Comparison of ENCODE assay signal across 26 cellular contexts in genomic region chr5:139167952-139168720, GRCh38. TPM values are rescaled to one million over a fixed set of nuclear protein-coding genes. Genes with fewer than 3 reads are reported as not detected.
A peak's percentile ranks its signal among the peaks of the same experiment; 100 is the strongest.
DNase-seq lines count a peak whose midpoint lies in the region; ATAC-seq and TF ChIP-seq lines count a peak whose summit lies in the region.
"Had no signal": no experiment of that assay in that cellular context is flagged by ENCODE, and none has a peak within 500 bp of the region (broad histone marks: within the 10 kb centered on the region; RNA-seq: fewer than 3 reads in every experiment).

No MANE protein-coding gene starts in this region.

- no peak overlapping the region for H4K91ac ChIP-seq in mesenchymal stem cell (ENCODE audit: low read length)

- H3K4me1 ChIP-seq in BE2C (no peaks in the 10 kb centered on the region), Karpas-422 (ENCODE audit: low read length) (no peaks in the 10 kb centered on the region), mesenchymal stem cell (ENCODE audit: control insufficient read depth, insufficient read depth, low read depth, low read length) (no peaks in the 10 kb centered on the region)
- H3K4me1 ChIP-seq: ascending aorta had no signal

- H3K4me3 ChIP-seq in BE2C (ENCODE audit: low read depth, low read length) = peak overlapping the region; percentile 33; the same call in 1 of the 2 replicates
- H3K4me3 ChIP-seq in Karpas-422 (ENCODE audit: low read length) = no peak overlapping the region
- H3K4me3 ChIP-seq in mesenchymal stem cell (ENCODE audit: insufficient read depth in 1 of 2, low read depth in 1 of 2, low read length in 2 of 2) = no peak overlapping the region
- H3K4me3 ChIP-seq: ascending aorta, coronary artery, smooth muscle cell had no signal

- H3K23ac ChIP-seq in mesenchymal stem cell (ENCODE audit: low read length in 2 of 2) = no peak overlapping the region

- DNase-seq in BE2C (peak; percentile 29), Karpas-422 (peak; percentile 26), epidermal melanocyte (ENCODE audit: insufficient read length, low spot score) (peak; percentile 36), nephron progenitor cell (no peak), nucleus accumbens (lab: John Stamatoyannopoulos, UW) (no peak), mesenchymal stem cell (no peak), RWPE1 (ENCODE audit: low spot score) (no peak), left ventricle myocardium superior (no peak)
- DNase-seq: activated CD4-positive, alpha-beta T cell treated with anti-CD3 and anti-CD28 coated beads, Interleukin-2, amount 10 ng/mL, durations not matched to agents 24 days and 14 days; activated effector memory CD4-positive, alpha-beta T cell treated with Interleukin-2 at 50 U/mL for 16 hours; activated naive CD8-positive, alpha-beta T cell treated with anti-CD3 and anti-CD28 coated beads, Interleukin-2, amount 10 ng/mL, durations not matched to agents 7 days and 5 days; CD4-positive, CD25-positive, alpha-beta regulatory T cell; DND-41; effector memory CD4-positive, alpha-beta T cell; NCI-H1105; NCI-H187 treated with DMSO at 0.1 percent for 48 hours; NCI-H2171 treated with DMSO at 0.1 percent for 48 hours; NCI-H524 treated with DMSO at 0.1 percent for 48 hours; NK-92 treated with Interleukin-12 subunit alpha and Interleukin-12 subunit beta, amount 100 ng/mL, for 24 hours; right cardiac atrium; stimulated activated naive CD4-positive, alpha-beta T cell treated with Interleukin-2 at 50 U/mL for 16 hours had no signal

- no peak overlapping the region for H2BK15ac ChIP-seq in mesenchymal stem cell (ENCODE audit: low read depth, poor library complexity, severe bottlenecking)

- POLR2A ChIA-PET in RWPE1 (lab: Yijun Ruan, JAX; ENCODE audit: low non-redundant PET) = no interaction called here

- intact Hi-C loops in left ventricle myocardium superior (cut with micrococcal nuclease) = no loop called here

- H2BK12ac ChIP-seq in mesenchymal stem cell (ENCODE audit: low read length in 2 of 2) = peak overlapping the region in 1 of 2 experiments; percentile 49

- no peak overlapping the region for H2AFZ ChIP-seq in Karpas-422 (ENCODE audit: low read length)
- no peak overlapping the region for H2AFZ ChIP-seq in mesenchymal stem cell (ENCODE audit: low read depth, low read length)

- H3K79me1 ChIP-seq in mesenchymal stem cell (replicated peaks; ENCODE audit: low read length, poor library complexity, severe bottlenecking) = peaks cover 21% of the 10 kb centered on the region

- H3K27ac Mint-ChIP-seq in nephron progenitor cell = peak overlapping the region; percentile 89
- H3K27ac Mint-ChIP-seq: activated CD4-positive, alpha-beta T cell treated with anti-CD3 and anti-CD28 coated beads, Interleukin-2, amount 10 ng/mL, durations not matched to agents 24 days and 14 days; activated naive CD8-positive, alpha-beta T cell treated with anti-CD3 and anti-CD28 coated beads, Interleukin-2, amount 10 ng/mL, durations not matched to agents 7 days and 5 days; CD4-positive, CD25-positive, alpha-beta regulatory T cell; T-helper 2 cell treated with Interferon-gamma antibody and Interleukin-4, amounts not matched to agents 5 μg/mL and 100 μg/mL, for 36 hours had no signal

- H3K4me3 Mint-ChIP-seq in nephron progenitor cell = no peak overlapping the region
- H3K4me3 Mint-ChIP-seq: activated CD4-positive, alpha-beta T cell treated with anti-CD3 and anti-CD28 coated beads, Interleukin-2, amount 10 ng/mL, durations not matched to agents 24 days and 14 days; activated naive CD8-positive, alpha-beta T cell treated with anti-CD3 and anti-CD28 coated beads, Interleukin-2, amount 10 ng/mL, durations not matched to agents 7 days and 5 days; CD4-positive, CD25-positive, alpha-beta regulatory T cell; natural killer cell treated with Interleukin-12 subunit alpha and Interleukin-12 subunit beta and Interleukin-15 and Interleukin-18, amount 100 ng/mL, for 72 hours; T-helper 2 cell treated with Interferon-gamma antibody and Interleukin-4, amounts not matched to agents 5 μg/mL and 100 μg/mL, for 36 hours had no signal

- H3K4me2 ChIP-seq in Karpas-422 (ENCODE audit: low read depth, low read length, poor library complexity, severe bottlenecking) = no peak overlapping the region
- no peak overlapping the region for H3K4me2 ChIP-seq in mesenchymal stem cell (ENCODE audit: low read length, poor library complexity, severe bottlenecking)
- H3K4me2 ChIP-seq: smooth muscle cell had no signal

- H3K9ac ChIP-seq in Karpas-422 (ENCODE audit: low read length) (no peak overlapping the region), mesenchymal stem cell (ENCODE audit: low read length) (no peak overlapping the region)

- peaks cover 23% of the 10 kb centered on the region for H3K36me3 Mint-ChIP-seq in nephron progenitor cell (ENCODE audit: low read depth)

- CTCF ChIA-PET in RWPE1 (lab: Yijun Ruan, JAX) = interaction anchor here (0.6 kb wide), 1 partner anchor 351 kb away, joined by 5 read pairs; no protein-coding TSS in a partner anchor

- H3K79me2 ChIP-seq in Karpas-422 (ENCODE audit: low read length) = no peaks in the 10 kb centered on the region

- no peak overlapping the region for H3K18ac ChIP-seq in mesenchymal stem cell (ENCODE audit: low read depth in 1 of 2, low read length in 2 of 2)

- no peak for ATAC-seq in left ventricle myocardium superior
- ATAC-seq: natural killer cell treated with Interleukin-12 subunit alpha and Interleukin-12 subunit beta and Interleukin-15 and Interleukin-18, amount 100 ng/mL, for 72 hours had no signal

- H4K20me1 ChIP-seq in Karpas-422 (ENCODE audit: insufficient read depth, low read depth, low read length) = 0 out of 2 replicates have a peak, but pooled peaks cover 3% of the 10 kb centered on the region

- peaks cover 4% of the 10 kb centered on the region for H3K27me3 Mint-ChIP-seq in nephron progenitor cell (ENCODE audit: low read depth, poor library complexity)
- H3K27me3 Mint-ChIP-seq: activated CD4-positive, alpha-beta T cell treated with anti-CD3 and anti-CD28 coated beads, Interleukin-2, amount 10 ng/mL, durations not matched to agents 24 days and 14 days; activated naive CD8-positive, alpha-beta T cell treated with anti-CD3 and anti-CD28 coated beads, Interleukin-2, amount 10 ng/mL, durations not matched to agents 7 days and 5 days; CD4-positive, CD25-positive, alpha-beta regulatory T cell; natural killer cell treated with Interleukin-12 subunit alpha and Interleukin-12 subunit beta and Interleukin-15 and Interleukin-18, amount 100 ng/mL, for 72 hours had no signal

- H3K9me3 Mint-ChIP-seq in nephron progenitor cell = peaks cover 36% of the 10 kb centered on the region

- H4K8ac ChIP-seq in mesenchymal stem cell (ENCODE audit: low read length) = no peak overlapping the region

- H3K9me3 ChIP-seq in BE2C = peaks cover 5% of the 10 kb centered on the region; the same call in 1 of the 2 replicates
- peaks cover 12% of the 10 kb centered on the region for H3K9me3 ChIP-seq in Karpas-422 (ENCODE audit: low read length)
- H3K9me3 ChIP-seq in mesenchymal stem cell (ENCODE audit: control insufficient read depth, low read length) = peaks cover 9% of the 10 kb centered on the region

- no peak overlapping the region for H2BK120ac ChIP-seq in mesenchymal stem cell (ENCODE audit: low read depth, low read length)

- no peaks in the 10 kb centered on the region for H3K27me3 ChIP-seq in BE2C
- no peaks in the 10 kb centered on the region for H3K27me3 ChIP-seq in Karpas-422 (ENCODE audit: low read length)
- H3K27me3 ChIP-seq in mesenchymal stem cell (ENCODE audit: control insufficient read depth in 1 of 2, insufficient read depth in 1 of 2, low read length in 2 of 2) = no peaks in the 10 kb centered on the region
- H3K27me3 ChIP-seq: ascending aorta had no signal

- H3K4ac ChIP-seq in mesenchymal stem cell (ENCODE audit: low read depth in 1 of 2, low read length in 2 of 2) = no peak overlapping the region

- peaks cover 33% of the 10 kb centered on the region for H3K4me1 Mint-ChIP-seq in nephron progenitor cell

- no peaks in the 10 kb centered on the region for H3K9me2 ChIP-seq in Karpas-422 (replicated peaks; ENCODE audit: insufficient read depth, low read length)

- no peak for TF ChIP-seq CTCF in BE2C (IDR thresholded peaks at IDR 0.05; ENCODE audit: low read depth, low read length)
- TF ChIP-seq CTCF in nephron progenitor cell (IDR thresholded peaks at IDR 0.05) = no peak
- TF ChIP-seq CTCF in RWPE1 (conservative IDR thresholded peaks at IDR 0.05; ENCODE audit: low read depth) = no peak

- H3K27ac ChIP-seq in Karpas-422 (ENCODE audit: low read length) (no peak overlapping the region), mesenchymal stem cell (ENCODE audit: low read length, poor library complexity, severe bottlenecking) (no peak overlapping the region), RWPE1 (no peak overlapping the region)
- H3K27ac ChIP-seq: ascending aorta, coronary artery had no signal

- H3K36me3 ChIP-seq in BE2C (no peaks in the 10 kb centered on the region), Karpas-422 (ENCODE audit: insufficient read depth, low read length) (no peaks in the 10 kb centered on the region), mesenchymal stem cell (ENCODE audit: control insufficient read depth in 1 of 2, insufficient read depth in 2 of 2, low read depth in 1 of 2, low read length in 2 of 2) (peaks cover 0 to 3% of the 10 kb centered on the region in 2 experiments)
- H3K36me3 ChIP-seq: ascending aorta had no signal

- 67% methylated on average over 3 of the region's 5 CpGs for WGBS in mesenchymal stem cell

- no peak overlapping the region for H3K14ac ChIP-seq in mesenchymal stem cell (ENCODE audit: low read length in 2 of 2)

- H2BK5ac ChIP-seq in mesenchymal stem cell (ENCODE audit: low read depth, low read length, poor library complexity, severe bottlenecking) = no peak overlapping the region

- no peak overlapping the region for H2AK5ac ChIP-seq in mesenchymal stem cell (ENCODE audit: low read length, severe bottlenecking)

RNA-seq across cellular contexts. Expression of gene SIL1, which starts 30.0 kb away (rescaled TPM):
- polyA plus RNA-seq in BE2C (2012; ENCODE audit: insufficient read depth, insufficient read length, low read depth) = 113 TPM
- total RNA-seq in Karpas-422 (2014; rRNA removed; shearing (Covaris generic); ENCODE audit: low replicate concordance) = 10.7 and 21.8 TPM in 2 replicates
- 53.2 TPM for polyA plus RNA-seq in mesenchymal stem cell (2013, experiment 1 of 2)
- polyA plus RNA-seq in mesenchymal stem cell (2013, experiment 2 of 2) = 52.4 TPM
- total RNA-seq in left ventricle myocardium superior = 46.0 TPM

Comparison
In these comparisons a context has a peak if more than half of its experiments do, and no peak if none do; other contexts are left out.
1. DNase-seq: peak in BE2C (single experiment), Karpas-422 (single experiment) and epidermal melanocyte (single experiment); none in nephron progenitor cell (single experiment), nucleus accumbens (0 of 56), mesenchymal stem cell (single experiment), RWPE1 (single experiment) and left ventricle myocardium superior (single experiment).